18 cellular contexts compared by ENCODE assay signal in genomic region chr10:6221192-6221940, GRCh38. TPM values are rescaled to one million over a fixed set of nuclear protein-coding genes. Genes with fewer than 3 reads are reported as not detected.
DNase-seq lines count a peak whose midpoint lies in the region; ATAC-seq and TF ChIP-seq lines count a peak whose summit lies in the region.
"Had no signal": no experiment of that assay in that cellular context is flagged by ENCODE, and none has a peak within 500 bp of the region (broad histone marks: within the 10 kb centered on the region; RNA-seq: fewer than 3 reads in every experiment).

No MANE protein-coding gene starts in this region.

- H3K27ac ChIP-seq in SJSA1 (peak overlapping the region; percentile 72), thoracic aorta (peak overlapping the region; percentile 86 to 91)
- no peak overlapping the region for H3K27ac ChIP-seq in naive thymus-derived CD4-positive, alpha-beta T cell (ENCODE audit: low read depth, low read length)
- H3K27ac ChIP-seq: ovary had no signal

- peaks cover 35% of the 10 kb centered on the region for H3K4me1 ChIP-seq in SJSA1 (replicated peaks)
- H3K4me1 ChIP-seq in naive thymus-derived CD4-positive, alpha-beta T cell (ENCODE audit: control insufficient read depth in 2 of 2, insufficient read depth in 2 of 2, low read length in 2 of 2), result no peaks in the 10 kb centered on the region
- peaks cover 4 to 50% of the 10 kb centered on the region in 2 donors for H3K4me1 ChIP-seq in thoracic aorta (ENCODE audit: control insufficient read depth in 1 of 2, low read depth in 2 of 2)

- no peaks in the 10 kb centered on the region for H3K9me3 ChIP-seq in SJSA1 (replicated peaks)
- H3K9me3 ChIP-seq in naive thymus-derived CD4-positive, alpha-beta T cell (ENCODE audit: control insufficient read depth in 2 of 3, low read length in 3 of 3), result no peaks in the 10 kb centered on the region
- H3K9me3 ChIP-seq in thoracic aorta, result no peaks in the 10 kb centered on the region
- H3K9me3 ChIP-seq: ovary had no signal

- no peaks in the 10 kb centered on the region for H3K27me3 ChIP-seq in SJSA1 (replicated peaks)
- H3K27me3 ChIP-seq in naive thymus-derived CD4-positive, alpha-beta T cell (ENCODE audit: control insufficient read depth in 2 of 2, insufficient read depth in 2 of 2, low read length in 2 of 2), result no peaks in the 10 kb centered on the region
- no peaks in the 10 kb centered on the region for H3K27me3 ChIP-seq in thoracic aorta (replicated peaks; ENCODE audit: insufficient read depth)
- H3K27me3 ChIP-seq: ovary had no signal

- H3K36me3 Mint-ChIP-seq in activated T-cell treated with anti-CD3 and anti-CD28 coated beads, Interleukin-2, amount 50 U/mL, for 24 hours (ENCODE audit: low read depth), result peaks cover 99% of the 10 kb centered on the region
- peaks cover 13 to 46% of the 10 kb centered on the region in 2 donors for H3K36me3 Mint-ChIP-seq in activated T-cell treated with anti-CD3 and anti-CD28 coated beads, Interleukin-2, amount 50 U/mL, for 72 hours (ENCODE audit: insufficient read depth in 2 of 2)
- peaks cover 21 to 61% (median 32%) of the 10 kb centered on the region in 5 donors for H3K36me3 Mint-ChIP-seq in naive thymus-derived CD4-positive, alpha-beta T cell

- H3K4me1 Mint-ChIP-seq in activated T-cell treated with anti-CD3 and anti-CD28 coated beads, Interleukin-2, amount 50 U/mL, for 24 hours (ENCODE audit: low read depth), result peaks cover 1% of the 10 kb centered on the region
- H3K4me1 Mint-ChIP-seq in activated T-cell treated with anti-CD3 and anti-CD28 coated beads, Interleukin-2, amount 50 U/mL, for 72 hours (ENCODE audit: low read depth), result no peaks in the 10 kb centered on the region
- H3K4me1 Mint-ChIP-seq in naive thymus-derived CD4-positive, alpha-beta T cell, result peaks cover 0 to 7% (median 0%) of the 10 kb centered on the region in 7 donors

- peak overlapping the region; percentile 47 for H3K27ac Mint-ChIP-seq in activated T-cell treated with anti-CD3 and anti-CD28 coated beads, Interleukin-2, amount 50 U/mL, for 24 hours
- H3K27ac Mint-ChIP-seq in activated T-cell treated with anti-CD3 and anti-CD28 coated beads, Interleukin-2, amount 50 U/mL, for 72 hours, result no peak overlapping the region
- H3K27ac Mint-ChIP-seq in naive thymus-derived CD4-positive, alpha-beta T cell, result peak overlapping the region in 3 of 9 donors; percentile 3 to 69 (median 33)

- no peak overlapping the region for H3K4me3 Mint-ChIP-seq in activated T-cell treated with anti-CD3 and anti-CD28 coated beads, Interleukin-2, amount 50 U/mL, for 24 hours
- no peak overlapping the region for H3K4me3 Mint-ChIP-seq in activated T-cell treated with anti-CD3 and anti-CD28 coated beads, Interleukin-2, amount 50 U/mL, for 72 hours
- no peak overlapping the region for H3K4me3 Mint-ChIP-seq in naive thymus-derived CD4-positive, alpha-beta T cell

- H3K4me3 ChIP-seq in SJSA1, result no peak overlapping the region
- H3K4me3 ChIP-seq in naive thymus-derived CD4-positive, alpha-beta T cell (ENCODE audit: low read length), result no peak overlapping the region
- H3K4me3 ChIP-seq in thoracic aorta, result no peak overlapping the region
- H3K4me3 ChIP-seq: ovary had no signal

- TF ChIP-seq CTCF in thoracic aorta (IDR thresholded peaks at IDR 0.05), result no peak

- POLR2A ChIA-PET in naive thymus-derived CD4-positive, alpha-beta T cell (lab: Charles Lee), result no interaction called here

- no peaks in the 10 kb centered on the region for H3K27me3 Mint-ChIP-seq in activated T-cell treated with anti-CD3 and anti-CD28 coated beads, Interleukin-2, amount 50 U/mL, for 24 hours
- H3K27me3 Mint-ChIP-seq in activated T-cell treated with anti-CD3 and anti-CD28 coated beads, Interleukin-2, amount 50 U/mL, for 72 hours (ENCODE audit: low read depth), result no peaks in the 10 kb centered on the region
- H3K27me3 Mint-ChIP-seq in naive thymus-derived CD4-positive, alpha-beta T cell, result no peaks in the 10 kb centered on the region

- CTCF ChIA-PET in naive thymus-derived CD4-positive, alpha-beta T cell (lab: Charles Lee), result no interaction called here

- no peak for ATAC-seq in activated T-cell treated with anti-CD3 and anti-CD28 coated beads, Interleukin-2, amount 50 U/mL, for 72 hours (replicated peaks in 1 of 2)
- ATAC-seq in naive thymus-derived CD4-positive, alpha-beta T cell, result peak; percentile 9
- ATAC-seq in thoracic aorta (ENCODE audit: insufficient number of reproducible peaks, low FRiP score, low read depth) (no peak), HG02840 (IDR thresholded peaks at IDR 0.05; ENCODE audit: low FRiP score, unreplicated experiment) (no peak), GM19455 (IDR thresholded peaks at IDR 0.05; ENCODE audit: unreplicated experiment) (no peak), GM21576 (IDR thresholded peaks at IDR 0.05; ENCODE audit: unreplicated experiment) (no peak)

- intact Hi-C loops in naive thymus-derived CD4-positive, alpha-beta T cell (cut with micrococcal nuclease), result no loop called here

- H3K9me3 Mint-ChIP-seq in activated T-cell treated with anti-CD3 and anti-CD28 coated beads, Interleukin-2, amount 50 U/mL, for 24 hours, result no peaks in the 10 kb centered on the region
- H3K9me3 Mint-ChIP-seq in activated T-cell treated with anti-CD3 and anti-CD28 coated beads, Interleukin-2, amount 50 U/mL, for 72 hours, result no peaks in the 10 kb centered on the region
- H3K9me3 Mint-ChIP-seq in naive thymus-derived CD4-positive, alpha-beta T cell, result peaks cover 0 to 4% (median 0%) of the 10 kb centered on the region in 11 donors

- H3K36me3 ChIP-seq in SJSA1 (peaks cover 94% of the 10 kb centered on the region), thoracic aorta (peaks cover 96% of the 10 kb centered on the region)
- H3K36me3 ChIP-seq in naive thymus-derived CD4-positive, alpha-beta T cell (ENCODE audit: control insufficient read depth in 2 of 3, insufficient read depth in 3 of 3, low read length in 3 of 3), result peaks cover 0 to 97% (median 21%) of the 10 kb centered on the region in 3 experiments
- H3K36me3 ChIP-seq: ovary had no signal

- no peak for DNase-seq in activated T-cell treated with anti-CD3 and anti-CD28 coated beads, Interleukin-2, amount 50 U/mL, for 24 hours
- no peak for DNase-seq in activated T-cell treated with anti-CD3 and anti-CD28 coated beads, Interleukin-2, amount 50 U/mL, for 72 hours
- DNase-seq in SJSA1 (ENCODE audit: low read depth in 1 of 2, low spot score in 2 of 2) (no peak), thoracic aorta (ENCODE audit: low spot score) (no peak)
- no peak for DNase-seq in naive thymus-derived CD4-positive, alpha-beta T cell
- DNase-seq: ACHN; activated gamma-delta T cell; DND-41; hypothalamus; NCI-H1417 treated with DMSO at 0.1 percent for 48 hours; NCI-H748 treated with DMSO at 0.1 percent for 48 hours; OCI-M1; ovary; small intestine; stimulated activated CD4-positive, alpha-beta T cell treated with anti-CD3 and anti-CD28 coated beads, Interleukin-4, amount 100 ng/mL, for 24 hours had no signal

RNA-seq across cellular contexts. Expression of gene PFKFB3, which starts 18.6 kb away (rescaled TPM):
- total RNA-seq in activated T-cell treated with anti-CD3 and anti-CD28 coated beads, Interleukin-2, amount 50 U/mL, for 72 hours, result 100 to 1,000 TPM; 120 to 153 TPM
- total RNA-seq in SJSA1 (2014; rRNA removed; shearing (Covaris generic)), result 15.6 and 21.8 TPM in 2 replicates
- total RNA-seq in naive thymus-derived CD4-positive, alpha-beta T cell, result 100 to 1,000 TPM in 1 of 5 experiments, 10 to 100 TPM in 4; 65.9 to 129 (median 80.5) TPM
- 10 to 100 TPM in 1 of 2 donors, 1 to 10 TPM in 1; 2.3 to 13.0 TPM for polyA plus RNA-seq in naive thymus-derived CD4-positive, alpha-beta T cell
- 100 to 1,000 TPM; 151 to 311 TPM for total RNA-seq in thoracic aorta
